Comparison of ENCODE assay signal across 20 cellular contexts in the genomic region with DNA sequence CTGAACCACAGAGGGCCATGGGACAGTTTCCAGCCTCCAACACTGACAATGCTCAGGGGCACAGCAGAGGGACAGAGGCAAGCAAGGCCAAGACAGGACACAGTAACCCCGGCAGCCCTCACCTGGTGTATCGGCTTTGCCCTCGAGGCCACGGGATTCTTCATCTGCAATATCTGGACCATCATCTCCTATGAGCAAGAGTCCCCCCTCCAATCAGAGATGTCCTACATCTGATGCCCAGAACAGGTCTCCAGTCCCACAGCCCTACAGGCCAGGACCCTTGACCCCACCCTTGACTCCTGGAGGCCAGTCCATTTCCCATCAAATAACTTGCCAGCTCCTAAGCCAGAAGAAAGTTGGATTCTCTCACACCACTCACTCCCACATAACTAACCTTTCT. TPM values are rescaled to one million over a fixed set of nuclear protein-coding genes. Genes with fewer than 3 reads are reported as not detected.
DNase-seq lines count a peak whose midpoint lies in the region; ATAC-seq and TF ChIP-seq lines count a peak whose summit lies in the region.
"Had no signal": no experiment of that assay in that cellular context is flagged by ENCODE, and none has a peak within 500 bp of the region (broad histone marks: within the 10 kb centered on the region; RNA-seq: fewer than 3 reads in every experiment).

No MANE protein-coding gene starts in this region.

- peaks cover 6% of the 10 kb centered on the region for H3K4me1 Mint-ChIP-seq in CD4-positive, alpha-beta T cell (ENCODE audit: low read depth)
- peaks cover 10% of the 10 kb centered on the region for H3K4me1 Mint-ChIP-seq in CD8-positive, alpha-beta T cell (ENCODE audit: low read depth)
- peaks cover 15% of the 10 kb centered on the region for H3K4me1 Mint-ChIP-seq in central memory CD8-positive, alpha-beta T cell
- peaks cover 0 to 13% (median 11%) of the 10 kb centered on the region in 3 donors for H3K4me1 Mint-ChIP-seq in naive B cell

- DNase-seq in CD4-positive, alpha-beta T cell: no peak
- no peak for DNase-seq in CD8-positive, alpha-beta T cell
- no peak for DNase-seq in central memory CD8-positive, alpha-beta T cell (ENCODE audit: low spot score in 2 of 2)
- no peak for DNase-seq in naive B cell
- no peak for DNase-seq in activated CD4-positive, CD25-positive, alpha-beta regulatory T cell treated with anti-CD3 and anti-CD28 coated beads, Interleukin-2, amount 50 U/mL, for 72 hours
- DNase-seq: DMS79 treated with DMSO at 0.1 percent for 48 hours, NCI-H1092 treated with DMSO at 0.1 percent for 48 hours, NCI-H1436 treated with DMSO at 0.1 percent for 48 hours, NCI-H2107, NCI-H524 treated with DMSO at 0.1 percent for 48 hours, NCI-H774 had no signal

- TF ChIP-seq CTCF in CD4-positive, alpha-beta T cell (IDR thresholded peaks at IDR 0.05): no peak
- no peak for TF ChIP-seq CTCF in CD8-positive, alpha-beta T cell (IDR thresholded peaks at IDR 0.05)

- no peaks in the 10 kb centered on the region for H3K4me1 ChIP-seq in CD8-positive, alpha-beta T cell (ENCODE audit: insufficient read depth, low read length)
- H3K4me1 ChIP-seq: A549; BLaER1 treated with 17β-estradiol and CSF1 and Interleukin-3, amounts not matched to agents 10 nM and 100 nM had no signal

- no peaks in the 10 kb centered on the region for H3K9me3 Mint-ChIP-seq in CD4-positive, alpha-beta T cell
- no peaks in the 10 kb centered on the region for H3K9me3 Mint-ChIP-seq in CD8-positive, alpha-beta T cell
- H3K9me3 Mint-ChIP-seq in central memory CD8-positive, alpha-beta T cell: no peaks in the 10 kb centered on the region
- no peaks in the 10 kb centered on the region for H3K9me3 Mint-ChIP-seq in naive B cell

- H3K27me3 Mint-ChIP-seq in CD4-positive, alpha-beta T cell: no peaks in the 10 kb centered on the region
- no peaks in the 10 kb centered on the region for H3K27me3 Mint-ChIP-seq in CD8-positive, alpha-beta T cell (ENCODE audit: low read depth)
- H3K27me3 Mint-ChIP-seq in central memory CD8-positive, alpha-beta T cell: no peaks in the 10 kb centered on the region
- no peaks in the 10 kb centered on the region for H3K27me3 Mint-ChIP-seq in naive B cell

- intact Hi-C loops in CD4-positive, alpha-beta T cell (cut with DNase I, micrococcal nuclease): loop anchor here in 1 of 2 experiments (2.0 kb wide), 1 partner anchor 46 kb away; no protein-coding TSS in a partner anchor
- intact Hi-C loops in CD8-positive, alpha-beta T cell (cut with DNase I, micrococcal nuclease): loop anchor here (1.0 to 10.0 kb wide), 4 partner anchors 24 to 188 kb away; a partner anchor contains a TSS

- H3K36me3 ChIP-seq in CD8-positive, alpha-beta T cell (ENCODE audit: insufficient read depth, low read length): peaks cover 82% of the 10 kb centered on the region

- H3K4me3 Mint-ChIP-seq in CD4-positive, alpha-beta T cell: no peak overlapping the region
- no peak overlapping the region for H3K4me3 Mint-ChIP-seq in CD8-positive, alpha-beta T cell
- H3K4me3 Mint-ChIP-seq in central memory CD8-positive, alpha-beta T cell: no peak overlapping the region
- no peak overlapping the region for H3K4me3 Mint-ChIP-seq in naive B cell

- POLR2A ChIA-PET in CD4-positive, alpha-beta T cell (lab: Charles Lee): interaction anchor here (0.7 to 1.1 kb wide), 2 partner anchors 23 to 54 kb away, joined by 3 read pairs; no protein-coding TSS in a partner anchor
- POLR2A ChIA-PET in CD8-positive, alpha-beta T cell (lab: Charles Lee): interaction anchor here (0.6 to 1.5 kb wide), 4 partner anchors 11 to 23 kb away, joined by 3 to 4 read pairs (median 4); a partner anchor contains a TSS

- CTCF ChIA-PET in CD4-positive, alpha-beta T cell (lab: Charles Lee): interaction anchor here (0.8 to 2.3 kb wide), 18 partner anchors 9 to 190 kb away, joined by 3 to 26 read pairs (median 4); a partner anchor contains a TSS
- CTCF ChIA-PET in CD8-positive, alpha-beta T cell (lab: Charles Lee): interaction anchor here (0.7 to 4.7 kb wide), 21 partner anchors 12 to 224 kb away, joined by 3 to 28 read pairs (median 4); a partner anchor contains a TSS

- no peaks in the 10 kb centered on the region for H3K9me3 ChIP-seq in CD4-positive, alpha-beta T cell (ENCODE audit: control insufficient read depth, low read length)
- H3K9me3 ChIP-seq in CD8-positive, alpha-beta T cell (ENCODE audit: low read length): no peaks in the 10 kb centered on the region
- H3K9me3 ChIP-seq: A549; BLaER1 treated with 17β-estradiol and CSF1 and Interleukin-3, amounts not matched to agents 10 nM and 100 nM had no signal

- H3K27ac Mint-ChIP-seq in CD4-positive, alpha-beta T cell: peak overlapping the region; percentile 52
- peak overlapping the region; percentile 77 for H3K27ac Mint-ChIP-seq in CD8-positive, alpha-beta T cell
- H3K27ac Mint-ChIP-seq in central memory CD8-positive, alpha-beta T cell (ENCODE audit: low read depth): peak overlapping the region; percentile 95
- peak overlapping the region in 5 of 6 donors; percentile 26 to 83 (median 54) for H3K27ac Mint-ChIP-seq in naive B cell

- H3K27me3 ChIP-seq in CD4-positive, alpha-beta T cell (ENCODE audit: control insufficient read depth, insufficient read depth, low read length): no peaks in the 10 kb centered on the region
- H3K27me3 ChIP-seq in CD8-positive, alpha-beta T cell (ENCODE audit: insufficient read depth, low read length): no peaks in the 10 kb centered on the region
- H3K27me3 ChIP-seq: BLaER1 treated with 17β-estradiol and CSF1 and Interleukin-3, amounts not matched to agents 10 nM and 100 nM had no signal

- H3K36me3 Mint-ChIP-seq in CD4-positive, alpha-beta T cell (ENCODE audit: low read depth): peaks cover 97% of the 10 kb centered on the region
- peaks cover 96% of the 10 kb centered on the region for H3K36me3 Mint-ChIP-seq in CD8-positive, alpha-beta T cell
- peaks cover 75% of the 10 kb centered on the region for H3K36me3 Mint-ChIP-seq in central memory CD8-positive, alpha-beta T cell (ENCODE audit: insufficient read depth)
- H3K36me3 Mint-ChIP-seq in naive B cell: peaks cover 5 to 30% of the 10 kb centered on the region in 2 donors

- no peak for ATAC-seq in CD4-positive, alpha-beta T cell (ENCODE audit: poor library complexity)
- no peak for ATAC-seq in CD8-positive, alpha-beta T cell
- no peak for ATAC-seq in central memory CD8-positive, alpha-beta T cell (replicated peaks; ENCODE audit: extremely low read depth, poor library complexity, severe bottlenecking)
- ATAC-seq in naive B cell (ENCODE audit: low read depth in 2 of 2) (no peak), GM21825 (IDR thresholded peaks at IDR 0.05; ENCODE audit: unreplicated experiment) (no peak), GM18520 (IDR thresholded peaks at IDR 0.05; ENCODE audit: unreplicated experiment) (no peak)
- ATAC-seq: PC-3 had no signal

- no peak overlapping the region for H3K4me3 ChIP-seq in CD8-positive, alpha-beta T cell (ENCODE audit: low read depth, low read length)
- H3K4me3 ChIP-seq: A549; BLaER1 treated with 17β-estradiol and CSF1 and Interleukin-3, amounts not matched to agents 10 nM and 100 nM had no signal

- no peak overlapping the region for H3K27ac ChIP-seq in CD4-positive, alpha-beta T cell (ENCODE audit: low read depth, low read length)
- peak overlapping the region; percentile 29 for H3K27ac ChIP-seq in CD8-positive, alpha-beta T cell (ENCODE audit: low read depth, low read length)
- H3K27ac ChIP-seq: A549; BLaER1 treated with 17β-estradiol and CSF1 and Interleukin-3, amounts not matched to agents 10 nM and 100 nM; HL-60 had no signal

RNA-seq across cellular contexts. Expression of a gene that starts 17.4 kb away (rescaled TPM):
- 100 to 1,000 TPM; 107 to 110 TPM for total RNA-seq in CD4-positive, alpha-beta T cell
- 100 to 1,000 TPM; 112 to 127 TPM for total RNA-seq in CD8-positive, alpha-beta T cell
- polyA plus RNA-seq in naive B cell (ENCODE audit: low read depth in 6 of 6): 10 to 100 TPM in 3 of 6 donors, 1 to 10 TPM in 3; 2.6 to 33.6 (median 9.7) TPM

RNA-seq across cellular contexts. Expression of a gene that starts 24.7 kb away (rescaled TPM):
- total RNA-seq in CD4-positive, alpha-beta T cell: 10 to 100 TPM; 34.6 to 38.2 TPM
- 10 to 100 TPM; 30.2 to 34.3 TPM for total RNA-seq in CD8-positive, alpha-beta T cell
- polyA plus RNA-seq in naive B cell (ENCODE audit: low read depth in 6 of 6): 10 to 100 TPM; 36.2 to 76.2 (median 52.1) TPM

RNA-seq across cellular contexts. Expression of a gene that starts 26.5 kb away (rescaled TPM):
- 1 to 10 TPM; 5.1 to 6.0 TPM for total RNA-seq in CD4-positive, alpha-beta T cell
- 1 to 10 TPM; 4.7 to 5.6 TPM for total RNA-seq in CD8-positive, alpha-beta T cell
- 1 to 10 TPM; 4.5 to 8.6 (median 6.1) TPM for polyA plus RNA-seq in naive B cell (ENCODE audit: low read depth in 6 of 6)

RNA-seq across cellular contexts. Expression of a gene that starts 44.1 kb away (rescaled TPM):
- total RNA-seq in CD4-positive, alpha-beta T cell: under 1 TPM; 0.30 to 0.47 TPM
- 1 to 10 TPM; 1.3 TPM for total RNA-seq in CD8-positive, alpha-beta T cell
- under 1 TPM in 5 of 6 donors, not detected in 1; 0.12 to 0.52 (median 0.20) TPM for polyA plus RNA-seq in naive B cell (ENCODE audit: low read depth in 6 of 6)
- total RNA-seq: M059J, RPMI7951 had no signal

RNA-seq across cellular contexts. Expression of a gene that starts 51.4 kb away (rescaled TPM):
- 1 to 10 TPM in 1 of 2 experiments, under 1 TPM in 1; 0.71 to 1.1 TPM for total RNA-seq in CD4-positive, alpha-beta T cell
- under 1 TPM; 0.71 to 0.78 TPM for total RNA-seq in CD8-positive, alpha-beta T cell
- polyA plus RNA-seq in naive B cell (ENCODE audit: low read depth in 6 of 6): not detected
- total RNA-seq: Calu3, M059J, RPMI7951 had no signal
- polyA plus RNA-seq: A549 had no signal
